ENCODE assay signal across 23 cellular contexts in the genomic region with DNA sequence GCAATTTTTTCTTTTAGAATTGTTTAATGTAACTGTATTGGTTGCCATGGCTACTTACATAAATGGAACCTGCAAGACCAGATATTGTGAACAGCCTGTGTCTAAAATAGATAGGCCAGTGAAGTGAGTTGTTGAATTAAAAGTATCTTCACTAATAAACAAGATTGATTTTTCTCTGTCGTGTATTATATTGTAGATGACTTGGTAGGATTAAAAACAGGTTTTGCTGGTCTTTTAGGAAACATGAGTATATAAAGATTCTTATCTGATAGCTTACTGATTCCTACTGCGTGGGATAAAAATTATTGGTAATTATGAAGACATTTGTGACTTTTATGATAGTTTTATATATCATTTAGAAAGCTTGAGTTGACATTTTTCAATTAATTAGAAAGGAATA.
"Had no signal": no experiment of that assay in that cellular context is flagged by ENCODE, and none has a peak within 500 bp of the region (broad histone marks: within the 10 kb centered on the region; RNA-seq: fewer than 3 reads in every experiment).

No MANE protein-coding gene starts in this region.

- H3K9ac ChIP-seq: neural progenitor cell, parathyroid adenoma had no signal

- H3K9me3 ChIP-seq: gastrocnemius medialis, prostate gland, right atrium auricular region, testis, tibial artery had no signal

- H3K36me3 ChIP-seq: gastrocnemius medialis, prostate gland had no signal

- H3K27ac Mint-ChIP-seq: nephron; neural progenitor cell; stimulated activated effector memory CD8-positive, alpha-beta T cell treated with anti-CD3 and anti-CD28 coated beads, Interleukin-12 subunit alpha, Interleukin-12 subunit beta, amount 100 ng/mL, for 72 hours; type B pancreatic cell had no signal

- DNase-seq: dorsolateral prefrontal cortex; effector CD4-positive, alpha-beta T cell; gastrocnemius medialis; head of caudate nucleus; mesenchymal stem cell; midbrain; naive thymus-derived CD4-positive, alpha-beta T cell; stimulated activated CD4-positive, alpha-beta T cell treated with anti-CD3 and anti-CD28 coated beads, Interleukin-12 subunit alpha, Interleukin-12 subunit beta, amount 100 ng/mL, for 4 hours; stimulated activated CD4-positive, alpha-beta T cell treated with anti-CD3 and anti-CD28 coated beads, Interleukin-1b, Interleukin-23, amount 100 ng/mL, for 48 hours; stimulated activated CD4-positive, alpha-beta T cell treated with anti-CD3 and anti-CD28 coated beads, Interleukin-4, amount 100 ng/mL, for 24 hours; stimulated activated naive CD8-positive, alpha-beta T cell treated with anti-CD3 and anti-CD28 coated beads, Interleukin-15, Interleukin-2, amounts not matched to agents 100 U/mL and 50 U/mL, for 24 hours; substantia nigra; testis; tibial artery had no signal

- H3K27ac ChIP-seq: dorsolateral prefrontal cortex, gastrocnemius medialis, neural progenitor cell, parathyroid adenoma, prostate gland, right atrium auricular region, testis, tibial artery had no signal

- H3K4me3 Mint-ChIP-seq: naive thymus-derived CD4-positive, alpha-beta T cell; nephron; neural progenitor cell; stimulated activated effector memory CD8-positive, alpha-beta T cell treated with anti-CD3 and anti-CD28 coated beads, Interleukin-12 subunit alpha, Interleukin-12 subunit beta, amount 100 ng/mL, for 72 hours; type B pancreatic cell had no signal

- H3K27me3 Mint-ChIP-seq: naive thymus-derived CD4-positive, alpha-beta T cell; type B pancreatic cell had no signal

- H3K27me3 ChIP-seq: dorsolateral prefrontal cortex, gastrocnemius medialis, neural progenitor cell, right atrium auricular region, testis, tibial artery had no signal

- H3K4me3 ChIP-seq: dorsolateral prefrontal cortex, gastrocnemius medialis, neural progenitor cell, prostate gland, right atrium auricular region, smooth muscle cell, testis, tibial artery had no signal

- H2AFZ ChIP-seq: neural progenitor cell, parathyroid adenoma had no signal

- H3K4me2 ChIP-seq: neural progenitor cell, smooth muscle cell had no signal

- H3K4me1 Mint-ChIP-seq: nephron; neural progenitor cell; stimulated activated effector memory CD8-positive, alpha-beta T cell treated with anti-CD3 and anti-CD28 coated beads, Interleukin-12 subunit alpha, Interleukin-12 subunit beta, amount 100 ng/mL, for 72 hours had no signal

- H3K4me1 ChIP-seq: neural progenitor cell, parathyroid adenoma, prostate gland, right atrium auricular region, testis, tibial artery had no signal

- FAIRE-seq: keratinocyte had no signal

- H3K9me3 Mint-ChIP-seq: stimulated activated effector memory CD8-positive, alpha-beta T cell treated with anti-CD3 and anti-CD28 coated beads, Interleukin-12 subunit alpha, Interleukin-12 subunit beta, amount 100 ng/mL, for 72 hours had no signal
